In the genomic region with DNA sequence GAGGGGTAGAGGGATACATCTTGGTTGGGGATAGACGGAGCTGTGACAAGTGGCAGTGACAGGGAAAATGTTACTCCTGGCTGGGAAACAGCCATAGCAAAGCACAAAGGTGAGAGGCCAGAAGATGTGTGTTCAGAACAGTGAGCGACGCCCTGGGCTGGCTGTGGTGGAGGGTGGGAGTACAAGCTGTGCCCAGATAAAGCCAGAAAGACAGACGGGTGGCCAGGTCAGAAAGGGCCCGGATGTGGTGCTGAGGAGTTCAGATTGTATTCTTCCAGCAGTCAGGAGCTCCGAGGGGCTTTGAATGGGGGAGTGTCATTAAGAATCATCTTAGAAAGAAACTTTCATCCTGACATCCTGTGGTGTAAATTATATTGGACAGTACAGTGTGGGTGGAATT, we compare ENCODE assay signal across 1 cellular context.
TF ChIP-seq lines count a peak whose summit lies in the region.

No MANE protein-coding gene starts in this region.

TF ChIP-seq in GM23338, 12 proteins besides CTCF, POLR2A, EP300 and RAD21 (continued from another document):
- TF ChIP-seq ZNF462 (CRISPR knock-in tag; IDR thresholded peaks at IDR 0.05) = no peak
- TF ChIP-seq, protein P1, sequence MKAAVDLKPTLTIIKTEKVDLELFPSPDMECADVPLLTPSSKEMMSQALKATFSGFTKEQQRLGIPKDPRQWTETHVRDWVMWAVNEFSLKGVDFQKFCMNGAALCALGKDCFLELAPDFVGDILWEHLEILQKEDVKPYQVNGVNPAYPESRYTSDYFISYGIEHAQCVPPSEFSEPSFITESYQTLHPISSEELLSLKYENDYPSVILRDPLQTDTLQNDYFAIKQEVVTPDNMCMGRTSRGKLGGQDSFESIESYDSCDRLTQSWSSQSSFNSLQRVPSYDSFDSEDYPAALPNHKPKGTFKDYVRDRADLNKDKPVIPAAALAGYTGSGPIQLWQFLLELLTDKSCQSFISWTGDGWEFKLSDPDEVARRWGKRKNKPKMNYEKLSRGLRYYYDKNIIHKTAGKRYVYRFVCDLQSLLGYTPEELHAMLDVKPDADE (IDR thresholded peaks at IDR 0.05) = no peak
- no peak for TF ChIP-seq CREB1 (CRISPR knock-in tag; IDR thresholded peaks at IDR 0.05; ENCODE audit: low read depth)
- TF ChIP-seq NANOG (IDR thresholded peaks at IDR 0.05; ENCODE audit: borderline replicate concordance) = no peak
- TF ChIP-seq STAT1 (IDR thresholded peaks at IDR 0.05; ENCODE audit: unreplicated experiment) = no peak
- TF ChIP-seq EZH2phosphoT487 (IDR thresholded peaks at IDR 0.05; ENCODE audit: unreplicated experiment) = no peak
- no peak for TF ChIP-seq ZNF331 (CRISPR knock-in tag; IDR thresholded peaks at IDR 0.05; ENCODE audit: low read depth)
- no peak for TF ChIP-seq JUNB (IDR thresholded peaks at IDR 0.05; ENCODE audit: unreplicated experiment)
- TF ChIP-seq POLR2AphosphoS5 (IDR thresholded peaks at IDR 0.05; ENCODE audit: low read depth) = no peak
